Comparison of ENCODE assay signal across 14 cellular contexts in the genomic region with DNA sequence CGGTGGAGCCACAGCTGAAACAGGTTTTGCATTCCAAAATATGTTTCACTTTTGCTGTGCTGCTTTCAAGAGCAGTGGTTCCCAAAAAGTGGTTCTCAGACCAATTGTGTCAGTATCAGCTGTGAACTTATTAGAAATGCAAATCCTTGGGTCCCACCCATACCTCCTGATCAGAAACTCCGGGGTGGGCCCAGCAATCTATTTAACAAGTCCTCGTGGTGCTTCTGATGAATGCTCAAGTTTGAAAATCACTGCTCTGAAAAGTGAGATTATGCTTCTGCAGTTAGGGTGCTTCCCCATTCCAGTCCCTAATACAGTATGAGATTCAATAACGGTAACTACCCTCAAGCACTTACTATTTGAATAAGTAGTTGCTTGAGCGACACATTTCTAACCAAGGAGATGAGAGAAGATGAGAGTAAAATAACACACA. TPM values are rescaled to one million over a fixed set of nuclear protein-coding genes. Genes with fewer than 3 reads are reported as not detected.
DNase-seq lines count a peak whose midpoint lies in the region; ATAC-seq and TF ChIP-seq lines count a peak whose summit lies in the region.
"Had no signal": no experiment of that assay in that cellular context is flagged by ENCODE, and none has a peak within 500 bp of the region (broad histone marks: within the 10 kb centered on the region; RNA-seq: fewer than 3 reads in every experiment).

No MANE protein-coding gene starts in this region.

- H3K36me3 Mint-ChIP-seq in CD8-positive, alpha-beta memory T cell, result peaks cover 0 to 3% (median 0%) of the 10 kb centered on the region in 3 donors

- H3K4me3 ChIP-seq in dorsolateral prefrontal cortex, result no peak overlapping the region
- H3K4me3 ChIP-seq in CD8-positive, alpha-beta memory T cell (ENCODE audit: low read length), result no peak overlapping the region
- H3K4me3 ChIP-seq: GM23248 had no signal

- peaks cover 0 to 6% (median 3%) of the 10 kb centered on the region in 5 donors for H3K9me3 Mint-ChIP-seq in CD8-positive, alpha-beta memory T cell

- no peaks in the 10 kb centered on the region for H3K27me3 Mint-ChIP-seq in CD8-positive, alpha-beta memory T cell

- DNase-seq in dorsolateral prefrontal cortex, result no peak
- no peak for DNase-seq in CD8-positive, alpha-beta memory T cell
- DNase-seq in RKO (ENCODE audit: low spot score), result no peak
- DNase-seq: activated CD4-positive, alpha-beta T cell treated with anti-CD3 and anti-CD28 coated beads for 1 hour; activated T-cell treated with anti-CD3 and anti-CD28 coated beads, Interleukin-2, amount 50 U/mL, for 72 hours; GM23248; MM.1S; NCI-H2171; stimulated activated CD8-positive, alpha-beta memory T cell treated with anti-CD3 and anti-CD28 coated beads, Interleukin-4, amount 100 ng/mL, for 48 hours had no signal

- POLR2A ChIA-PET in CD8-positive, alpha-beta memory T cell (lab: Charles Lee), result no interaction called here

- H3K27ac ChIP-seq in dorsolateral prefrontal cortex, result no peak overlapping the region
- H3K27ac ChIP-seq in CD8-positive, alpha-beta memory T cell (ENCODE audit: low read depth, low read length), result no peak overlapping the region
- H3K27ac ChIP-seq: GM23248 had no signal

- no peak overlapping the region for H3K4me3 Mint-ChIP-seq in CD8-positive, alpha-beta memory T cell
- H3K4me3 Mint-ChIP-seq: activated T-cell treated with anti-CD3 and anti-CD28 coated beads, Interleukin-2, amount 50 U/mL, for 72 hours had no signal

- peak; percentile 68 for ATAC-seq in GM18499 (IDR thresholded peaks at IDR 0.05; ENCODE audit: insufficient read depth, unreplicated experiment)
- peak; percentile 69 for ATAC-seq in GM21367 (IDR thresholded peaks at IDR 0.05; ENCODE audit: unreplicated experiment)
- ATAC-seq in HG02852 (IDR thresholded peaks at IDR 0.05; ENCODE audit: unreplicated experiment), result peak; percentile 88
- ATAC-seq in HG03457 (IDR thresholded peaks at IDR 0.05; ENCODE audit: unreplicated experiment), result peak; percentile 68
- ATAC-seq in activated CD4-positive, CD25-positive, alpha-beta regulatory T cell treated with anti-CD3 and anti-CD28 coated beads, Interleukin-2, amount 50 U/mL, for 24 hours, result no peak
- ATAC-seq: activated T-cell treated with anti-CD3 and anti-CD28 coated beads, Interleukin-2, amount 50 U/mL, for 72 hours had no signal

- H3K27me3 ChIP-seq in dorsolateral prefrontal cortex, result no peaks in the 10 kb centered on the region
- H3K27me3 ChIP-seq in CD8-positive, alpha-beta memory T cell (ENCODE audit: insufficient read depth, low read length, poor library complexity, severe bottlenecking), result no peaks in the 10 kb centered on the region

- H3K27ac Mint-ChIP-seq in CD8-positive, alpha-beta memory T cell, result no peak overlapping the region
- H3K27ac Mint-ChIP-seq: activated T-cell treated with anti-CD3 and anti-CD28 coated beads, Interleukin-2, amount 50 U/mL, for 72 hours had no signal

- no peaks in the 10 kb centered on the region for H3K4me1 Mint-ChIP-seq in CD8-positive, alpha-beta memory T cell

- CTCF ChIA-PET in CD8-positive, alpha-beta memory T cell (lab: Charles Lee), result no interaction called here

- H3K36me3 ChIP-seq in CD8-positive, alpha-beta memory T cell (ENCODE audit: insufficient read depth, low read length), result no peaks in the 10 kb centered on the region

- no peaks in the 10 kb centered on the region for H3K9me3 ChIP-seq in CD8-positive, alpha-beta memory T cell (ENCODE audit: low read length)

- H3K4me1 ChIP-seq in CD8-positive, alpha-beta memory T cell (ENCODE audit: insufficient read depth, low read length), result no peaks in the 10 kb centered on the region

- intact Hi-C loops in dorsolateral prefrontal cortex (cut with DNase I), result no loop called here

- no peak for TF ChIP-seq CTCF in dorsolateral prefrontal cortex (IDR thresholded peaks at IDR 0.05 in 54 of 56, conservative IDR thresholded peaks at IDR 0.05 in 2 of 56; ENCODE audit: low read depth in 1 of 56, partially characterized antibody in 56 of 56)

RNA-seq across cellular contexts. Expression of gene TCF4, which starts 17.8 kb away (rescaled TPM):
- 100 to 1,000 TPM; 194 to 363 (median 265) TPM for total RNA-seq in dorsolateral prefrontal cortex
- under 1 TPM; 0.18 to 0.47 TPM for total RNA-seq in CD8-positive, alpha-beta memory T cell
- 0.62 TPM for polyA plus RNA-seq in CD8-positive, alpha-beta memory T cell

Comparison
In these comparisons a context has a peak if more than half of its experiments do, and no peak if none do; other contexts are left out.
1. ATAC-seq: peak in GM18499 (single experiment), GM21367 (single experiment), HG02852 (single experiment) and HG03457 (single experiment); none in activated CD4-positive, CD25-positive, alpha-beta regulatory T cell treated with anti-CD3 and anti-CD28 coated beads, Interleukin-2, amount 50 U/mL, for 24 hours (0 of 2).
2. RNA of gene TCF4, which starts 17.8 kb away (total RNA-seq): 194 to 363 TPM in dorsolateral prefrontal cortex; 0.18 to 0.47 TPM in CD8-positive, alpha-beta memory T cell; every median in the first group is over 100 times any median in the second.